1 cellular context compared by ENCODE assay signal in genomic region chr5:150395690-150395979, GRCh38.
TF ChIP-seq lines count a peak whose summit lies in the region.

No MANE protein-coding gene starts in this region.

TF ChIP-seq in IMR-90, 13 proteins besides CTCF, POLR2A, EP300 and RAD21:
- TF ChIP-seq MXI1 (IDR thresholded peaks at IDR 0.05; ENCODE audit: borderline replicate concordance, low read depth, low read length) (no peak), MAZ (IDR thresholded peaks at IDR 0.05; ENCODE audit: borderline replicate concordance, low read depth, low read length) (no peak), MAFK (IDR thresholded peaks at IDR 0.05; ENCODE audit: low read depth, low read length) (no peak)
